22 cellular contexts compared by ENCODE assay signal in the genomic region with DNA sequence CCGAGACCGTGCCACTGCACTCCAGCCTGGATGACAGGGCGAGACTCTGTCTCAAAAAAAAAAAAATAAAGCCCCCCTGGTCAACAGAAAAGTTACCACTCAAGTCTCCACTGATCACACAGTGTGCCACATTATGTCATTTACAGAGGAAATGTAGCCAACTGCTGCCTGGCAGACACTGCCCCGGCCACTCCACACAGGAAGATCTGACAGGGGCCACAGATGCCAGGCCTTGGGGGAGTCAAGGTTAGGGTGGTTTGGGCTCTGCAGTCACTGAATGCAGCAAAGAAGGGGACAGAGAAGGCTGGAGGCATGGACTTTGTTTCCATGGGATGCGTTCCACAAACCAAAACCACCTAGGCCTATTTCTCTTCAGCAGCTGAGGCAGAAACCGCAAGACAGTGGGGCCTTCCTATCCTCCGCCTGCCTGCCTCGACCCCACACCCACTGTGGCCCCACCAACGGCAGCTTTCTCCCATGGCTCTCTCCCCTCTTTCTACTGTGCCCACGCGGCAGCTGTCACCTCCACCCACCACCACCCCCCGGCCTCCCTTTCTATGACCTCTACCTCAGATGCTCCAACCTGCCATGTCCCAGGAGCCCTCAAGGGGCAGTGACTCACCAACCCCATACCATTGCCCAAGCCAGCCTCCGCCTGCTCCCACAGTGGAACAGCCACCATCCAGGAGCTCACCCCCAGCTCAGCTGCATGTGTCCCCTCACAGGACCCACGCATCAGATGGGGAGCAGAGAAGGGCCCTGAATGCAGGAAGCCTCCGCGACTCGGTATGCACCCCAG. TPM values are rescaled to one million over a fixed set of nuclear protein-coding genes. Genes with fewer than 3 reads are reported as not detected.
A peak's percentile ranks its signal among the peaks of the same experiment; 100 is the strongest.
DNase-seq lines count a peak whose midpoint lies in the region; ATAC-seq and TF ChIP-seq lines count a peak whose summit lies in the region.
"Had no signal": no experiment of that assay in that cellular context is flagged by ENCODE, and none has a peak within 500 bp of the region (broad histone marks: within the 10 kb centered on the region; RNA-seq: fewer than 3 reads in every experiment).

No MANE protein-coding gene starts in this region.

- H3K27me3 Mint-ChIP-seq in central memory CD8-positive, alpha-beta T cell = no peaks in the 10 kb centered on the region
- H3K27me3 Mint-ChIP-seq: naive thymus-derived CD8-positive, alpha-beta T cell; progenitor cell of endocrine pancreas; T-helper 17 cell had no signal

- no peak for ATAC-seq in central memory CD8-positive, alpha-beta T cell (replicated peaks; ENCODE audit: extremely low read depth, poor library complexity, severe bottlenecking)
- ATAC-seq in gastroesophageal sphincter (no peak), GM19463 (IDR thresholded peaks at IDR 0.05; ENCODE audit: unreplicated experiment) (no peak)
- ATAC-seq: naive thymus-derived CD8-positive, alpha-beta T cell; T-helper 17 cell; upper lobe of right lung had no signal

- H3K36me3 Mint-ChIP-seq in central memory CD8-positive, alpha-beta T cell (ENCODE audit: insufficient read depth) = peaks cover 12% of the 10 kb centered on the region

- WGBS in gastroesophageal sphincter (ENCODE audit: low coverage in 1 of 2), 2 donors = 76 to 89% methylated on average over 3 to 8 of the region's 17 CpGs

- H3K4me1 ChIP-seq in osteoblast (ENCODE audit: insufficient read depth, low read length) = peaks cover 25% of the 10 kb centered on the region
- H3K4me1 ChIP-seq in gastroesophageal sphincter = peaks cover 0 to 27% (median 3%) of the 10 kb centered on the region in 3 donors
- H3K4me1 ChIP-seq: upper lobe of right lung had no signal

- peaks cover 84% of the 10 kb centered on the region for H3K79me2 ChIP-seq in osteoblast (ENCODE audit: insufficient read depth, low read length)

- no peak overlapping the region for H3K4me3 Mint-ChIP-seq in central memory CD8-positive, alpha-beta T cell
- H3K4me3 Mint-ChIP-seq: naive thymus-derived CD8-positive, alpha-beta T cell; T-helper 17 cell had no signal

- H3K27ac ChIP-seq in osteoblast (ENCODE audit: low read depth, low read length) = peak overlapping the region; percentile 64
- H3K27ac ChIP-seq in gastroesophageal sphincter = no peak overlapping the region
- H3K27ac ChIP-seq: 22Rv1, upper lobe of right lung had no signal

- peak; percentile 21 for DNase-seq in DMS 273 (lab: John Stamatoyannopoulos, UW; ENCODE audit: unreplicated experiment)
- no peak for DNase-seq in DMS 273 treated with DMSO at 0.1 percent for 48 hours (lab: John Stamatoyannopoulos, UW)
- peak; percentile 80 for DNase-seq in H7
- DNase-seq in central memory CD8-positive, alpha-beta T cell (ENCODE audit: low spot score in 2 of 2) = no peak
- DNase-seq in osteoblast (ENCODE audit: insufficient read length, low spot score, missing footprints) = peak; percentile 94
- DNase-seq in dermis blood vessel endothelial cell = no peak
- DNase-seq: activated CD4-positive, alpha-beta T cell treated with anti-CD3 and anti-CD28 coated beads for 1 hour; activated gamma-delta T cell treated with Interleukin-2 at 50 U/mL for 16 hours; C1 segment of cervical spinal cord; erythroblast; mammary epithelial cell; MM.1S; naive thymus-derived CD8-positive, alpha-beta T cell; NCI-H1930; NCI-H446 treated with DMSO at 0.1 percent for 48 hours; stimulated activated naive CD4-positive, alpha-beta T cell; T-helper 17 cell; upper lobe of right lung had no signal

- H2AFZ ChIP-seq in osteoblast (ENCODE audit: low read length) = no peak overlapping the region

- peaks cover 55% of the 10 kb centered on the region for H4K20me1 ChIP-seq in osteoblast (ENCODE audit: insufficient read depth, low read length)

- H3K27me3 ChIP-seq in H7 (ENCODE audit: control insufficient read depth, insufficient read depth, low read length) (no peaks in the 10 kb centered on the region), osteoblast (ENCODE audit: insufficient read depth, low read length) (no peaks in the 10 kb centered on the region), gastroesophageal sphincter (no peaks in the 10 kb centered on the region)
- H3K27me3 ChIP-seq: upper lobe of right lung had no signal

- no peak for TF ChIP-seq EP300 in gastroesophageal sphincter (IDR thresholded peaks at IDR 0.05)

- no peak for TF ChIP-seq POLR2A in gastroesophageal sphincter (IDR thresholded peaks at IDR 0.05)

- H3K36me3 ChIP-seq in H7 (replicated peaks; ENCODE audit: control insufficient read depth, insufficient read depth, low read length) (peaks cover 1% of the 10 kb centered on the region), osteoblast (ENCODE audit: insufficient read depth, low read length) (peaks cover 29% of the 10 kb centered on the region), gastroesophageal sphincter (peaks cover 0 to 50% of the 10 kb centered on the region in 2 donors)

- H3K4me3 ChIP-seq in H7 (ENCODE audit: insufficient read depth, low read depth, low read length) = no peak overlapping the region
- no peak overlapping the region for H3K4me3 ChIP-seq in osteoblast (ENCODE audit: insufficient read depth, low read length)
- no peak overlapping the region for H3K4me3 ChIP-seq in gastroesophageal sphincter
- H3K4me3 ChIP-seq: upper lobe of right lung had no signal

- no peaks in the 10 kb centered on the region for H3K9me3 Mint-ChIP-seq in central memory CD8-positive, alpha-beta T cell
- H3K9me3 Mint-ChIP-seq: naive thymus-derived CD8-positive, alpha-beta T cell had no signal

- H3K9me3 ChIP-seq in osteoblast (ENCODE audit: low read depth, low read length) = no peaks in the 10 kb centered on the region
- H3K9me3 ChIP-seq in gastroesophageal sphincter = no peaks in the 10 kb centered on the region
- H3K9me3 ChIP-seq: upper lobe of right lung had no signal

- peaks cover 6% of the 10 kb centered on the region for H3K4me1 Mint-ChIP-seq in central memory CD8-positive, alpha-beta T cell

- H3K4me2 ChIP-seq in osteoblast (ENCODE audit: insufficient read depth, low read length) = no peak overlapping the region

- TF ChIP-seq CTCF in osteoblast (IDR thresholded peaks at IDR 0.05; ENCODE audit: extremely low read depth, low read depth, low read length) (no peak), gastroesophageal sphincter (IDR thresholded peaks at IDR 0.05) (no peak)

- peak overlapping the region; percentile 65 for H3K27ac Mint-ChIP-seq in central memory CD8-positive, alpha-beta T cell (ENCODE audit: low read depth)
- H3K27ac Mint-ChIP-seq: progenitor cell of endocrine pancreas, T-helper 17 cell had no signal

RNA-seq across cellular contexts. Expression of a gene that starts 12.4 kb away (rescaled TPM):
- total RNA-seq in H7 (2014; rRNA removed; shearing (Covaris generic)) = 10.6 and 12.5 TPM in 2 replicates
- total RNA-seq in osteoblast (7.7 and 9.4 TPM in 2 replicates), gastroesophageal sphincter (10 to 100 TPM in 1 of 4 donors, 1 to 10 TPM in 3; 7.2 to 14.1 (median 8.9) TPM), dermis blood vessel endothelial cell (16.9 and 20.3 TPM in 2 replicates)

Comparison
In these comparisons a context has a peak if more than half of its experiments do, and no peak if none do; other contexts are left out.
1. DNase-seq: peak in DMS 273 (single experiment), H7 (single experiment) and osteoblast (single experiment); none in DMS 273 treated with DMSO at 0.1 percent for 48 hours (single experiment), central memory CD8-positive, alpha-beta T cell (0 of 2) and dermis blood vessel endothelial cell (single experiment).